In the genomic region with DNA sequence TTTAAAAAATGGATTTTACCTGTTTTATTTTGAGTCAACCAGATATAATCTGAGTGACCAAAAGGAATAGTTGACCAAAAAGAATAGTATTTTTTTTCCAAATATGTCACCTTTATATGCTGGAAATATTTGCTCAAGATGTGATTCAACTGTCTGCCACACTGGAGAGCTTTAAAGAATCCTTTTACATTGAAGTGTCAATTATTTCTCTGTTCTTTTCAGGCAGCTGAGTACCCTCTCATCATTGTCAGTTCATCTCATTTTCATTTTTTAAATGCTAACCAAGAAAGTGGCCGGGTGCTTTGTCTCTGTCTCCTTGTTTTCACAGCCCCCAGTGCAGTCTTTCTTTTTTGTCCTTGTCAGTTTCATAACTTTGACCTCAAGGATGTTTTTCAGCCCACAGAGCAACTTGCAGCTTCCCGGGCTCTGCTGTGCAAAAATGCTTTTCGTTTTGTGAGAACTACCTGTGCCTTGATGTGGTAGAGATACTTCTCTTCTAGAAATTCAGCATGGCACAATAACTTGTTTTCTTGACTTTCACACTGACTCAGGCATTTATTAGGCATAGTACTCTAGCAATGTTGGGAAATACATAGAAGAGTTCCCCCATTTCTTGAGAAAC, we compare ENCODE assay signal across 8 cellular contexts. TPM values are rescaled to one million over a fixed set of nuclear protein-coding genes. Genes with fewer than 3 reads are reported as not detected.
DNase-seq lines count a peak whose midpoint lies in the region; ATAC-seq and TF ChIP-seq lines count a peak whose summit lies in the region.
"Had no signal": no experiment of that assay in that cellular context is flagged by ENCODE, and none has a peak within 500 bp of the region (broad histone marks: within the 10 kb centered on the region; RNA-seq: fewer than 3 reads in every experiment).

No MANE protein-coding gene starts in this region.

- intact Hi-C loops in natural killer cell (cut with micrococcal nuclease), result no loop called here

- no peak overlapping the region for H3K27ac Mint-ChIP-seq in natural killer cell

- DNase-seq in NCI-H345 (lab: John Stamatoyannopoulos, UW), result peak; percentile 35
- no peak for DNase-seq in natural killer cell
- DNase-seq in NCI-H226, result no peak
- no peak for DNase-seq in effector CD8-positive, alpha-beta T cell (lab: John Stamatoyannopoulos, UW)
- DNase-seq: testis had no signal

- TF ChIP-seq CTCF in natural killer cell (IDR thresholded peaks at IDR 0.05), result no peak

- peaks cover 9 to 10% of the 10 kb centered on the region in 2 donors for H3K27me3 Mint-ChIP-seq in natural killer cell (ENCODE audit: low read depth in 2 of 2)

- ATAC-seq in GM19035 (IDR thresholded peaks at IDR 0.05; ENCODE audit: unreplicated experiment) (peak; percentile 65), GM21786 (IDR thresholded peaks at IDR 0.05; ENCODE audit: unreplicated experiment) (peak; percentile 75), natural killer cell (peak in 1 of 3 donors; percentile 36), HG03469 (IDR thresholded peaks at IDR 0.05; ENCODE audit: unreplicated experiment) (no peak)

- H3K4me3 Mint-ChIP-seq in natural killer cell, result peak overlapping the region; percentile 3

- no peaks in the 10 kb centered on the region for H3K9me3 Mint-ChIP-seq in natural killer cell

- H3K4me1 Mint-ChIP-seq in natural killer cell, result peaks cover 14 to 19% of the 10 kb centered on the region in 2 donors

- no peaks in the 10 kb centered on the region for H3K36me3 Mint-ChIP-seq in natural killer cell

RNA-seq across cellular contexts. Expression of gene CERS6, which starts 23.4 kb away (rescaled TPM):
- total RNA-seq in natural killer cell, result 10 to 100 TPM in 2 of 3 donors, 1 to 10 TPM in 1; 9.1 to 13.5 (median 11.8) TPM
